ENCODE assay signal across 22 cellular contexts in genomic region chr3:80227216-80227615, GRCh38.
"Had no signal": no experiment of that assay in that cellular context is flagged by ENCODE, and none has a peak within 500 bp of the region (broad histone marks: within the 10 kb centered on the region; RNA-seq: fewer than 3 reads in every experiment).

No MANE protein-coding gene starts in this region.

- H3K4me1 ChIP-seq: gastrocnemius medialis, pancreas, prostate gland, sigmoid colon, stomach, suprapubic skin, tibial artery, upper lobe of right lung had no signal

- H3K9me3 ChIP-seq: gastrocnemius medialis, pancreas, prostate gland, sigmoid colon, suprapubic skin, tibial artery, upper lobe of right lung had no signal

- DNase-seq: activated CD4-positive, alpha-beta T cell treated with anti-CD3 and anti-CD28 coated beads for 4 hours; activated CD4-positive, alpha-beta T cell treated with anti-CD3 and anti-CD28 coated beads, Interleukin-2, amount 50 U/mL, for 48 hours; activated naive CD4-positive, alpha-beta T cell; activated T-cell treated with anti-CD3 and anti-CD28 coated beads, Interleukin-2, amount 50 U/mL, for 72 hours; cortex of kidney; effector memory CD8-positive, alpha-beta T cell; gastrocnemius medialis; midbrain; naive thymus-derived CD4-positive, alpha-beta T cell; pancreas; sigmoid colon; small intestine; stimulated activated naive B cell treated with anti-CD40 and anti-IgM and Interleukin-4, amounts not matched to agents 10 μg/mL and 1 μg/mL and 100 μg/mL, for 72 hours; stomach; tibial artery; upper lobe of right lung had no signal

- ATAC-seq: activated naive CD4-positive, alpha-beta T cell treated with anti-CD3 and anti-CD28 coated beads, Interleukin-2, amount 50 U/mL, for 72 hours; activated T-cell treated with anti-CD3 and anti-CD28 coated beads, Interleukin-2, amount 50 U/mL, for 72 hours; effector memory CD8-positive, alpha-beta T cell; esophagus mucosa; gastrocnemius medialis; naive thymus-derived CD4-positive, alpha-beta T cell; pancreas; stimulated activated naive B cell treated with anti-CD40 and anti-IgM and Interleukin-4, amounts not matched to agents 10 μg/mL and 1 μg/mL and 100 μg/mL, for 72 hours; upper lobe of right lung had no signal

- H3K27ac ChIP-seq: gastrocnemius medialis, hepatocyte, pancreas, prostate gland, sigmoid colon, stomach, suprapubic skin, tibial artery, upper lobe of right lung, VCaP had no signal

- H3K4me3 ChIP-seq: gastrocnemius medialis, hepatocyte, pancreas, prostate gland, sigmoid colon, stomach, suprapubic skin, tibial artery, upper lobe of right lung had no signal

- H3K36me3 ChIP-seq: gastrocnemius medialis, pancreas, prostate gland, sigmoid colon, stomach, suprapubic skin, tibial artery, upper lobe of right lung had no signal

- H3K27me3 ChIP-seq: gastrocnemius medialis, hepatocyte, pancreas, sigmoid colon, stomach, suprapubic skin, tibial artery, upper lobe of right lung had no signal
